ENCODE assay signal across 6 cellular contexts in genomic region chr18:57522348-57522747, GRCh38.
A peak's percentile ranks its signal among the peaks of the same experiment; 100 is the strongest.
DNase-seq lines count a peak whose midpoint lies in the region; ATAC-seq, FAIRE-seq and TF ChIP-seq lines count a peak whose summit lies in the region.
"Not testable (repeated sequence)": the region's sequence is repeated elsewhere in the genome, so short reads cannot be mapped to it uniquely, and the experiment has no call there.

No MANE protein-coding gene starts in this region.

- not testable (repeated sequence) for H3K79me2 ChIP-seq in GM23338 (replicated peaks; ENCODE audit: insufficient read depth); endothelial cell of umbilical vein (ENCODE audit: control insufficient read depth, insufficient read depth, low read length); HepG2 (ENCODE audit: insufficient read depth, low read length)

- BruUV-seq in endothelial cell of umbilical vein (replicated peaks; lab: Mats Ljungman, UMichigan); HepG2 (replicated peaks; lab: Mats Ljungman, UMichigan): not testable (repeated sequence)

- TF ChIP-seq POLR2A in endothelial cell of umbilical vein (IDR thresholded peaks at IDR 0.05; ENCODE audit: low read depth, low read length); HepG2 (IDR thresholded peaks at IDR 0.05; ENCODE audit: insufficient read depth in 1 of 2, low read depth in 2 of 2, low read length in 2 of 2): not testable (repeated sequence)

- POLR2A ChIA-PET in WTC11 (lab: Charles Lee); endothelial cell of umbilical vein (lab: Charles Lee); HepG2 (lab: Yijun Ruan, JAX): not testable (repeated sequence)

- not testable (repeated sequence) for H4K20me1 ChIP-seq in GM23338 (replicated peaks; ENCODE audit: insufficient read depth); endothelial cell of umbilical vein (replicated peaks; ENCODE audit: control insufficient read depth, extremely low read depth, insufficient read depth, low read length); HepG2 (ENCODE audit: insufficient read depth, low read length)

- not testable (repeated sequence) for H3K36me3 ChIP-seq in GM23338 (ENCODE audit: insufficient read depth); bronchial epithelial cell (ENCODE audit: control insufficient read depth, insufficient read depth, low read length); endothelial cell of umbilical vein (ENCODE audit: control insufficient read depth in 2 of 2, extremely low read depth in 1 of 2, insufficient read depth in 2 of 2, low read length in 2 of 2); HepG2 (replicated peaks in 1 of 2; ENCODE audit: control insufficient read depth in 1 of 2, insufficient read depth in 2 of 2, low read length in 2 of 2)

- DNase-seq in GM23338 (ENCODE audit: low spot score); WTC11 (ENCODE audit: low spot score); bronchial epithelial cell (ENCODE audit: low read depth); endothelial cell of umbilical vein (ENCODE audit: low read depth, low spot score); HepG2 (ENCODE audit: low spot score): not testable (repeated sequence)

- H3K4me3 Mint-ChIP-seq in GM23338, WTC11: not testable (repeated sequence)

- H3K4me1 ChIP-seq in GM23338 (ENCODE audit: insufficient read depth); endothelial cell of umbilical vein (ENCODE audit: control insufficient read depth, extremely low read depth, insufficient read depth, low read length); HepG2 (ENCODE audit: insufficient read depth, low read length): not testable (repeated sequence)

- H3F3A ChIP-seq in GM23338 (replicated peaks; ENCODE audit: low read depth): not testable (repeated sequence)

- dilution Hi-C loops in endothelial cell of umbilical vein (cut with MboI; ENCODE audit: extremely low pct_ligation_motif_present, low sequenced_read_pairs): not testable (repeated sequence)

- not testable (repeated sequence) for H3K27ac Mint-ChIP-seq in GM23338, WTC11

- not testable (repeated sequence) for H3K4me3 ChIP-seq in GM23338; bronchial epithelial cell (ENCODE audit: low read depth, low read length); endothelial cell of umbilical vein (replicated peaks in 1 of 3; ENCODE audit: insufficient read depth in 1 of 3, low read depth in 1 of 3, low read length in 3 of 3); HepG2 (replicated peaks in 1 of 3; ENCODE audit: insufficient read depth in 1 of 3, low read depth in 2 of 3, low read length in 3 of 3)

- not testable (repeated sequence) for H3K4me2 ChIP-seq in GM23338; endothelial cell of umbilical vein (ENCODE audit: insufficient read depth, low read length); HepG2 (ENCODE audit: low read depth, low read length)

- not testable (repeated sequence) for H3K4me1 Mint-ChIP-seq in GM23338, WTC11

- TF ChIP-seq CTCF in GM23338 (conservative IDR thresholded peaks at IDR 0.05; ENCODE audit: low read depth in 2 of 2); WTC11 (IDR thresholded peaks at IDR 0.05); bronchial epithelial cell (IDR thresholded peaks at IDR 0.05; ENCODE audit: insufficient read depth, low read length, severe bottlenecking); endothelial cell of umbilical vein (IDR thresholded peaks at IDR 0.05; ENCODE audit: extremely low read depth in 1 of 2, insufficient read depth in 1 of 2, low read depth in 1 of 2, low read length in 2 of 2); HepG2 (CRISPR knock-in tag; IDR thresholded peaks at IDR 0.05): not testable (repeated sequence)

- not testable (repeated sequence) for H3K27me3 ChIP-seq in GM23338 (ENCODE audit: insufficient read depth); bronchial epithelial cell (ENCODE audit: control insufficient read depth, insufficient read depth, low read length); endothelial cell of umbilical vein (ENCODE audit: control insufficient read depth in 2 of 2, insufficient read depth in 2 of 2, low read length in 2 of 2); HepG2 (ENCODE audit: control insufficient read depth in 1 of 2, insufficient read depth in 2 of 2, low read length in 2 of 2)

- not testable (repeated sequence) for H3K9me1 ChIP-seq in endothelial cell of umbilical vein (replicated peaks; ENCODE audit: control insufficient read depth, extremely low read depth, insufficient read depth, low read length)

- intact Hi-C loops in endothelial cell of umbilical vein (cut with micrococcal nuclease); HepG2 (cut with micrococcal nuclease; ENCODE audit: unreplicated experiment): not testable (repeated sequence)

- FAIRE-seq in G401.6 (lab: Jason Lieb, UNC) (peak; percentile 13), bronchial epithelial cell (lab: Jason Lieb, UNC) (peak; percentile 72), endothelial cell of umbilical vein (lab: Jason Lieb, UNC) (peak; percentile 38)
- not testable (repeated sequence) for FAIRE-seq in HepG2 (lab: Jason Lieb, UNC)

- in situ Hi-C loops in HepG2 (cut with HindIII; ENCODE audit: extremely low pct_ligation_motif_present, low pct_unique_long_range_greater_than_20kb): not testable (repeated sequence)

- not testable (repeated sequence) for H3K9ac ChIP-seq in endothelial cell of umbilical vein (replicated peaks; ENCODE audit: extremely low read depth, insufficient read depth, low read length); HepG2 (ENCODE audit: insufficient read depth, low read depth, low read length)

- not testable (repeated sequence) for TF ChIP-seq EP300 in HepG2 (IDR thresholded peaks at IDR 0.05; ENCODE audit: low read depth in 2 of 2, low read length in 2 of 2); HepG2 (CRISPR knock-in tag; IDR thresholded peaks at IDR 0.05; ENCODE audit: borderline replicate concordance)

- H3K27ac ChIP-seq in GM23338 (ENCODE audit: low read depth); endothelial cell of umbilical vein (ENCODE audit: insufficient read depth, low read depth, low read length); HepG2 (ENCODE audit: extremely low read length, insufficient read depth, low read length): not testable (repeated sequence)

- not testable (repeated sequence) for H3K9me2 ChIP-seq in GM23338 (ENCODE audit: insufficient read depth)

- ATAC-seq in GM23338: peak; percentile 62
- peak; percentile 88 for ATAC-seq in WTC11
- ATAC-seq in HepG2: not testable (repeated sequence)

- not testable (repeated sequence) for H3K9me3 Mint-ChIP-seq in GM23338
- H3K9me3 Mint-ChIP-seq in WTC11: peaks cover 11% of the 10 kb centered on the region

- H3K27me3 Mint-ChIP-seq in GM23338 (ENCODE audit: insufficient read depth, low read depth, poor library complexity); WTC11 (ENCODE audit: low read depth): not testable (repeated sequence)

- H3K36me3 Mint-ChIP-seq in GM23338 (ENCODE audit: low read depth); WTC11: not testable (repeated sequence)

- H2AFZ ChIP-seq in GM23338: 0 out of 2 replicates have a peak overlapping the region, but pooled peaks have one; percentile 72
- not testable (repeated sequence) for H2AFZ ChIP-seq in endothelial cell of umbilical vein (ENCODE audit: low read depth, low read length); HepG2 (ENCODE audit: low read length)

- CTCF ChIA-PET in WTC11 (lab: Charles Lee); endothelial cell of umbilical vein (lab: Charles Lee); HepG2 (lab: Yijun Ruan, JAX; ENCODE audit: low intra/inter-chr PET ratio, low total read pairs): not testable (repeated sequence)

- H3K9me3 ChIP-seq in endothelial cell of umbilical vein (replicated peaks; ENCODE audit: control insufficient read depth, insufficient read depth, low read length); HepG2 (ENCODE audit: low read length): not testable (repeated sequence)

- TF ChIP-seq RAD21 in HepG2 (CRISPR knock-in tag; IDR thresholded peaks at IDR 0.05): not testable (repeated sequence)

TF ChIP-seq in HepG2, 621 proteins besides CTCF, POLR2A, EP300 and RAD21:
- TF ChIP-seq THAP11 (CRISPR knock-in tag; IDR thresholded peaks at IDR 0.05): peak; percentile 55; the same call in 1 of the 2 replicates
